ENCODE assay signal across 25 cellular contexts in genomic region chr12:94525951-94526350, GRCh38.
A peak's percentile ranks its signal among the peaks of the same experiment; 100 is the strongest.
DNase-seq lines count a peak whose midpoint lies in the region; ATAC-seq, FAIRE-seq and TF ChIP-seq lines count a peak whose summit lies in the region.
"Had no signal": no experiment of that assay in that cellular context is flagged by ENCODE, and none has a peak within 500 bp of the region (broad histone marks: within the 10 kb centered on the region; RNA-seq: fewer than 3 reads in every experiment).

No MANE protein-coding gene starts in this region.

- H3K9ac ChIP-seq in H1 (replicated peaks in 1 of 4; ENCODE audit: extremely low read depth in 1 of 4, low read depth in 3 of 4, low read length in 3 of 4): no peak overlapping the region

- no peaks in the 10 kb centered on the region for H4K20me1 ChIP-seq in H1 (replicated peaks in 1 of 2; ENCODE audit: control insufficient read depth in 1 of 2, insufficient read depth in 2 of 2, low read length in 2 of 2)

- no peak overlapping the region for H2BK15ac ChIP-seq in H1 (ENCODE audit: low read length)

- intact Hi-C loops in transverse colon (cut with DNase I; ENCODE audit: low total_unique reads): no loop called here

- no peak overlapping the region for H2BK120ac ChIP-seq in H1 (replicated peaks; ENCODE audit: low read depth, low read length)

- in situ Hi-C loops in transverse colon (cut with MboI; ENCODE audit: low pct_ligation_motif_present in 1 of 4, low pct_unique_long_range_greater_than_20kb in 1 of 4, low sequenced_read_pairs in 3 of 4): no loop called here

- no peak overlapping the region for H2BK20ac ChIP-seq in H1 (ENCODE audit: low read length)

- no peak for TF ChIP-seq EP300 in H1 (IDR thresholded peaks at IDR 0.05; ENCODE audit: borderline replicate concordance in 1 of 2, low read depth in 2 of 2, low read length in 2 of 2)
- no peak for TF ChIP-seq EP300 in transverse colon (IDR thresholded peaks at IDR 0.05; ENCODE audit: low read depth)

- DNase-seq in GM12865 (ENCODE audit: low read depth) (peak; percentile 33), H1 (ENCODE audit: low read depth in 1 of 2, low spot score in 2 of 2) (no peak), HuH-7.5 (ENCODE audit: low spot score) (no peak), transverse colon (no peak)
- DNase-seq: central memory CD4-positive, alpha-beta T cell; esophagus squamous epithelium; Karpas-422; left lung; mesendoderm; NCI-H1092 treated with DMSO at 0.1 percent for 48 hours; NCI-H1930; NCI-H226; nucleus accumbens; small intestine; stimulated activated CD4-positive, alpha-beta T cell treated with anti-CD3 and anti-CD28 coated beads, Interleukin-1b, Interleukin-23, amount 100 ng/mL, for 48 hours; T-helper 9 cell; testis had no signal

- H3K14ac ChIP-seq in H1 (ENCODE audit: insufficient read length): no peak overlapping the region

- H2AK5ac ChIP-seq in H1 (ENCODE audit: low read depth, low read length): no peak overlapping the region

- ATAC-seq in GM19372 (IDR thresholded peaks at IDR 0.05; ENCODE audit: low read depth, unreplicated experiment): peak; percentile 90
- peak; percentile 65 for ATAC-seq in HG03378 (IDR thresholded peaks at IDR 0.05; ENCODE audit: unreplicated experiment)
- no peak for ATAC-seq in GM21360 (IDR thresholded peaks at IDR 0.05; ENCODE audit: unreplicated experiment)
- ATAC-seq: left lung, WTC11 had no signal

- H3K9me3 ChIP-seq in H1 (ENCODE audit: insufficient read depth in 2 of 2, low read depth in 1 of 2, low read length in 1 of 2): no peaks in the 10 kb centered on the region
- no peaks in the 10 kb centered on the region for H3K9me3 ChIP-seq in transverse colon
- H3K9me3 ChIP-seq: esophagus squamous epithelium, left lung, testis had no signal

- no peak overlapping the region for H3K23ac ChIP-seq in H1 (ENCODE audit: insufficient read length)

- H2BK12ac ChIP-seq in H1 (ENCODE audit: low read depth, low read length): no peak overlapping the region

- TF ChIP-seq POLR2A in H1 (IDR thresholded peaks at IDR 0.05; ENCODE audit: control extremely low read depth in 1 of 2, low read depth in 2 of 2, low read length in 2 of 2) (no peak), transverse colon (IDR thresholded peaks at IDR 0.05) (no peak)

- WGBS in H1 (ENCODE audit: extremely low coverage in 1 of 2, insufficient coverage in 1 of 2, insufficient read length in 1 of 2, insufficient replicate concordance in 2 of 2, low coverage in 1 of 2, low lambda C conversion rate in 2 of 2, missing lambda C conversion rate in 1 of 2), 2 experiments: 82% methylated on average over 2 of the region's 2 CpGs; no CpG with 5 or more reads in 1 of the 2 experiments
- 40 to 57% methylated on average over 1 to 2 of the region's 2 CpGs for WGBS in transverse colon (ENCODE audit: low coverage in 1 of 2), 2 donors

- no peak overlapping the region for H4K8ac ChIP-seq in H1 (ENCODE audit: extremely low read depth, insufficient read depth, low read length)

- H3K56ac ChIP-seq in H1 (replicated peaks; ENCODE audit: insufficient read length, low read depth, low read length): no peak overlapping the region

- no peak overlapping the region for H3K18ac ChIP-seq in H1 (ENCODE audit: extremely low read depth, low read length)

- H3K4me1 ChIP-seq in H1 (replicated peaks in 1 of 4; ENCODE audit: control insufficient read depth in 3 of 4, insufficient read depth in 4 of 4, low read length in 3 of 4) (no peaks in the 10 kb centered on the region; a peak in 2 of 7 replicates), transverse colon (no peaks in the 10 kb centered on the region)
- H3K4me1 ChIP-seq: esophagus squamous epithelium, left lung, testis had no signal

- H3K27ac ChIP-seq in H1 (ENCODE audit: low read depth, low read length) (no peak overlapping the region), transverse colon (no peak overlapping the region)
- H3K27ac ChIP-seq: C4-2B, esophagus squamous epithelium, hepatocyte, left lung, testis had no signal

- H2BK5ac ChIP-seq in H1 (ENCODE audit: low read depth, low read length): no peak overlapping the region

- TF ChIP-seq CTCF in GM12865 (IDR thresholded peaks at IDR 0.05; ENCODE audit: insufficient read depth, low read depth, low read length, missing control alignments) (no peak), H1 (IDR thresholded peaks at IDR 0.05; ENCODE audit: control extremely low read depth in 1 of 3, insufficient read depth in 1 of 3, low read depth in 1 of 3, low read length in 3 of 3) (no peak), transverse colon (IDR thresholded peaks at IDR 0.05) (no peak)

- no peak for TF ChIP-seq RAD21 in H1 (IDR thresholded peaks at IDR 0.05 in 1 of 2, conservative IDR thresholded peaks at IDR 0.05 in 1 of 2; ENCODE audit: low read depth in 2 of 2, low read length in 2 of 2)

- H4K5ac ChIP-seq in H1 (ENCODE audit: insufficient read length, low read depth, low read length): no peak overlapping the region

- H3K4me3 ChIP-seq in GM12865 (ENCODE audit: low read depth, low read length) (no peak overlapping the region), H1 (ENCODE audit: extremely low read depth in 1 of 4, insufficient read depth in 2 of 4, low read depth in 3 of 4, low read length in 4 of 4) (no peak overlapping the region), transverse colon (no peak overlapping the region)
- H3K4me3 ChIP-seq: esophagus squamous epithelium, hepatocyte, left lung, testis had no signal

- H3K4ac ChIP-seq in H1 (replicated peaks; ENCODE audit: insufficient read length, low read depth, low read length): no peak overlapping the region

- H3K27me3 ChIP-seq in H1 (replicated peaks in 1 of 4; ENCODE audit: control insufficient read depth in 3 of 4, extremely low read depth in 1 of 4, insufficient read depth in 3 of 4, low read length in 3 of 4) (no peaks in the 10 kb centered on the region), transverse colon (no peaks in the 10 kb centered on the region)
- H3K27me3 ChIP-seq: left lung, testis had no signal

- FAIRE-seq in H1 (lab: Jason Lieb, UNC): no peak
- FAIRE-seq: frontal cortex, HTR-8/SVneo, small intestine had no signal

- no peaks in the 10 kb centered on the region for H3K23me2 ChIP-seq in H1 (ENCODE audit: low read depth, low read length)

- H3K36me3 ChIP-seq in H1 (ENCODE audit: control insufficient read depth in 2 of 4, insufficient read depth in 4 of 4, low read length in 3 of 4) (no peaks in the 10 kb centered on the region), transverse colon (no peaks in the 10 kb centered on the region)
- H3K36me3 ChIP-seq: esophagus squamous epithelium, left lung had no signal

- no peaks in the 10 kb centered on the region for H3K79me2 ChIP-seq in H1 (ENCODE audit: control insufficient read depth in 1 of 2, insufficient read depth in 2 of 2, low read length in 2 of 2)
- H3K79me2 ChIP-seq: hepatocyte had no signal

- H3K79me1 ChIP-seq in H1 (ENCODE audit: low read depth, low read length): no peaks in the 10 kb centered on the region

- H4K91ac ChIP-seq in H1 (replicated peaks; ENCODE audit: insufficient read length, low read length): no peak overlapping the region

- no peak overlapping the region for H3K4me2 ChIP-seq in H1 (ENCODE audit: insufficient read depth in 1 of 2, low read depth in 2 of 2, low read length in 2 of 2)
- H3K4me2 ChIP-seq: hepatocyte had no signal

- peak overlapping the region; percentile 65; the same call in 1 of the 2 replicates for H2AFZ ChIP-seq in H1 (ENCODE audit: low read length)
- H2AFZ ChIP-seq: hepatocyte had no signal

- CTCF ChIA-PET in H1 (lab: Charles Lee; ENCODE audit: partially characterized antibody): interaction anchor here (1.5 to 11.7 kb wide), 3 partner anchors 9 to 383 kb away, joined by 4 to 80 read pairs (median 7); no protein-coding TSS in a partner anchor

- POLR2A ChIA-PET in H1 (lab: Charles Lee; ENCODE audit: partially characterized antibody): no interaction called here

TF ChIP-seq in H1, 55 proteins besides CTCF, POLR2A, EP300 and RAD21 (continues in another document):
- TF ChIP-seq SP4 (IDR thresholded peaks at IDR 0.05; ENCODE audit: low read length): no peak
- no peak for TF ChIP-seq SAP30 (IDR thresholded peaks at IDR 0.05; ENCODE audit: insufficient read depth, insufficient replicate concordance, low read length)
- no peak for TF ChIP-seq MAX (IDR thresholded peaks at IDR 0.05)
- no peak for TF ChIP-seq ASH2L (IDR thresholded peaks at IDR 0.05; ENCODE audit: low read length)
- no peak for TF ChIP-seq CHD1 (IDR thresholded peaks at IDR 0.05; ENCODE audit: low read depth, low read length)
- TF ChIP-seq FOSL1 (IDR thresholded peaks at IDR 0.05; ENCODE audit: insufficient read depth, low read depth, low read length): no peak
- no peak for TF ChIP-seq JUN (IDR thresholded peaks at IDR 0.05; ENCODE audit: low read depth, low read length)
- TF ChIP-seq CBX5 (IDR thresholded peaks at IDR 0.05; ENCODE audit: low read depth, low read length): no peak
- no peak for TF ChIP-seq PHF8 (conservative IDR thresholded peaks at IDR 0.05; ENCODE audit: low read depth, low read length)
- no peak for TF ChIP-seq GABPA (IDR thresholded peaks at IDR 0.05; ENCODE audit: borderline replicate concordance, insufficient read depth, low read length)
- no peak for TF ChIP-seq ATF2 (IDR thresholded peaks at IDR 0.05; ENCODE audit: low read length)
- TF ChIP-seq POLR2AphosphoS5 (IDR thresholded peaks at IDR 0.05; ENCODE audit: low read depth, low read length): no peak
- no peak for TF ChIP-seq BCL11A (IDR thresholded peaks at IDR 0.05; ENCODE audit: low read depth in 2 of 2, low read length in 2 of 2)
- TF ChIP-seq ZNF274 (IDR thresholded peaks at IDR 0.05; ENCODE audit: borderline replicate concordance, extremely low read depth, low read length): no peak
- TF ChIP-seq CTBP2 (IDR thresholded peaks at IDR 0.05; ENCODE audit: borderline replicate concordance, insufficient read depth, insufficient read length, low read length): no peak
- TF ChIP-seq SIRT6 (IDR thresholded peaks at IDR 0.05; ENCODE audit: low read length): no peak
- no peak for TF ChIP-seq EGR1 (IDR thresholded peaks at IDR 0.05; ENCODE audit: borderline replicate concordance, low read depth, low read length)
- TF ChIP-seq NRF1 (IDR thresholded peaks at IDR 0.05; ENCODE audit: low read depth, low read length): no peak
